In the genomic region with DNA sequence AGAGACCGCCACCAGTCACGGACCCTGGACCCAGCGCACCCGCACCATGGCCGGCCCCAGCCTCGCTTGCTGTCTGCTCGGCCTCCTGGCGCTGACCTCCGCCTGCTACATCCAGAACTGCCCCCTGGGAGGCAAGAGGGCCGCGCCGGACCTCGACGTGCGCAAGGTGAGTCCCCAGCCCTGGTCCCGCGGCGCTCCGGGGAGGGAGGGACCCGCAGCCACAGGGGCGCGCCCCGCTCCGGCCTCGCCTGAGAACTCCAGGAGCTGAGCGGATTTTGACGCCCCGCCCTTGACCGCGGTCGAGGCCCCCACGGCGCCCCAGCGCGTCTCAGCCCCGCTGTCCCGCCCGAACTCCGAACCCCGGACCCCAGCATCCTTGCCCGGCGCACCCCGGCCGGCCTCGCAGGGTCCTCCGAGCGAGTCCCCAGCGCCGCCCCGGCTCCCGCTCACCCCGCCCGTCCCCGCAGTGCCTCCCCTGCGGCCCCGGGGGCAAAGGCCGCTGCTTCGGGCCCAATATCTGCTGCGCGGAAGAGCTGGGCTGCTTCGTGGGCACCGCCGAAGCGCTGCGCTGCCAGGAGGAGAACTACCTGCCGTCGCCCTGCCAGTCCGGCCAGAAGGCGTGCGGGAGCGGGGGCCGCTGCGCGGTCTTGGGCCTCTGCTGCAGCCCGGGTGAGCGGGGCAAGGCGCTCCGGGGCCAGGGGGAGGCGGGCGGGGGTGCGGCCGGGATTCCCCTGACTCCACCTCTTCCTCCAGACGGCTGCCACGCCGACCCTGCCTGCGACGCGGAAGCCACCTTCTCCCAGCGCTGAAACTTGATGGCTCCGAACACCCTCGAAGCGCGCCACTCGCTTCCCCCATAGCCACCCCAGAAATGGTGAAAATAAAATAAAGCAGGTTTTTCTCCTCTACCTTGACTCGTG, we compare ENCODE assay signal across 8 cellular contexts. TPM values are rescaled to one million over a fixed set of nuclear protein-coding genes. Genes with fewer than 3 reads are reported as not detected.
DNase-seq lines count a peak whose midpoint lies in the region; ATAC-seq and TF ChIP-seq lines count a peak whose summit lies in the region.

OXT (plus strand) TSS at position 11 of the 920 bp plus-strand sequence; CDS start at position 47, 36 bp downstream.

- H3K4me1 Mint-ChIP-seq in CD8-positive, alpha-beta T cell (ENCODE audit: low read depth): peaks cover 23% of the 10 kb centered on the region
- H3K4me1 Mint-ChIP-seq in activated CD4-positive, alpha-beta memory T cell treated with anti-CD3 and anti-CD28 coated beads, Interleukin-2, amount 10 ng/mL, durations not matched to agents 7 days and 5 days: peaks cover 31% of the 10 kb centered on the region
- H3K4me1 Mint-ChIP-seq in endothelial cell (ENCODE audit: unreplicated experiment): peaks cover 3% of the 10 kb centered on the region

- TF ChIP-seq CTCF in CD8-positive, alpha-beta T cell (IDR thresholded peaks at IDR 0.05): no peak
- TF ChIP-seq CTCF in endothelial cell (IDR thresholded peaks at IDR 0.05; ENCODE audit: unreplicated experiment): no peak
- no peak for TF ChIP-seq CTCF in ovary (IDR thresholded peaks at IDR 0.05)
- TF ChIP-seq CTCF in tibial artery (IDR thresholded peaks at IDR 0.05): no peak

- no peak for TF ChIP-seq EP300 in ovary (IDR thresholded peaks at IDR 0.05)

- H3K27me3 ChIP-seq in CD8-positive, alpha-beta T cell (ENCODE audit: insufficient read depth, low read length): no peaks in the 10 kb centered on the region
- no peaks in the 10 kb centered on the region for H3K27me3 ChIP-seq in ovary
- H3K27me3 ChIP-seq in tibial artery: peaks cover 0 to 51% of the 10 kb centered on the region in 2 donors

- peak within 1 kb of the TSS; percentile 80 for H3K4me3 Mint-ChIP-seq in CD8-positive, alpha-beta T cell
- peak within 1 kb of the TSS; percentile 57 for H3K4me3 Mint-ChIP-seq in activated CD4-positive, alpha-beta memory T cell treated with anti-CD3 and anti-CD28 coated beads, Interleukin-2, amount 10 ng/mL, durations not matched to agents 7 days and 5 days
- H3K4me3 Mint-ChIP-seq in endothelial cell (ENCODE audit: unreplicated experiment): peak within 1 kb of the TSS; percentile 68

- H3K36me3 ChIP-seq in CD8-positive, alpha-beta T cell (ENCODE audit: insufficient read depth, low read length): no peaks in the 10 kb centered on the region
- H3K36me3 ChIP-seq in ovary (no peaks in the 10 kb centered on the region), tibial artery (no peaks in the 10 kb centered on the region)

- intact Hi-C loops in CD8-positive, alpha-beta T cell (cut with DNase I, micrococcal nuclease): loop anchor here in 1 of 2 experiments (1.0 to 2.0 kb wide), 2 partner anchors 21 to 59 kb away; no protein-coding TSS in a partner anchor
- intact Hi-C loops in ovary (cut with DNase I): no loop called here
- intact Hi-C loops in tibial artery (cut with DNase I; ENCODE audit: low total_unique reads): no loop called here

- peaks cover 16% of the 10 kb centered on the region for H3K4me1 ChIP-seq in CD8-positive, alpha-beta T cell (ENCODE audit: insufficient read depth, low read length)
- no peaks in the 10 kb centered on the region for H3K4me1 ChIP-seq in ovary (ENCODE audit: insufficient read depth)
- H3K4me1 ChIP-seq in tibial artery: peaks cover 5 to 12% (median 9%) of the 10 kb centered on the region in 4 donors

- peak; percentile 55 to 83 (median 72) for DNase-seq in CD8-positive, alpha-beta T cell
- peak; percentile 70 for DNase-seq in activated CD4-positive, alpha-beta memory T cell treated with anti-CD3 and anti-CD28 coated beads, Interleukin-2, amount 10 ng/mL, durations not matched to agents 7 days and 5 days
- no peak for DNase-seq in endothelial cell (ENCODE audit: low spot score)
- no peak for DNase-seq in ovary
- DNase-seq in tibial artery: no peak

- peak within 1 kb of the TSS; percentile 91 for H3K27ac Mint-ChIP-seq in CD8-positive, alpha-beta T cell
- no peak within 1 kb of the TSS for H3K27ac Mint-ChIP-seq in activated CD4-positive, alpha-beta memory T cell treated with anti-CD3 and anti-CD28 coated beads, Interleukin-2, amount 10 ng/mL, durations not matched to agents 7 days and 5 days
- no peak within 1 kb of the TSS for H3K27ac Mint-ChIP-seq in endothelial cell (ENCODE audit: unreplicated experiment)

- no peaks in the 10 kb centered on the region for H3K9me3 ChIP-seq in CD8-positive, alpha-beta T cell (ENCODE audit: low read length)
- H3K9me3 ChIP-seq in ovary (no peaks in the 10 kb centered on the region), tibial artery (no peaks in the 10 kb centered on the region)

- peak within 1 kb of the TSS; percentile 56 for H3K27ac ChIP-seq in CD8-positive, alpha-beta T cell (ENCODE audit: low read depth, low read length)
- no peak within 1 kb of the TSS for H3K27ac ChIP-seq in ovary
- H3K27ac ChIP-seq in tibial artery: no peak within 1 kb of the TSS

- POLR2A ChIA-PET in CD8-positive, alpha-beta T cell (lab: Charles Lee): interaction anchor here (1.0 to 2.5 kb wide), 4 partner anchors 9 to 601 kb away, joined by 3 to 11 read pairs (median 5); partner anchors contain the start of gene SNRPB
- POLR2A ChIA-PET in activated CD4-positive, alpha-beta memory T cell treated with anti-CD3 and anti-CD28 coated beads, Interleukin-2, amount 10 ng/mL, durations not matched to agents 7 days and 5 days (lab: Charles Lee): interaction anchor here (1.2 to 1.6 kb wide), 2 partner anchors 22 to 30 kb away, joined by 3 to 4 read pairs; no protein-coding TSS in a partner anchor

- H3K4me3 ChIP-seq in CD8-positive, alpha-beta T cell (ENCODE audit: low read depth, low read length): peak within 1 kb of the TSS; percentile 58
- H3K4me3 ChIP-seq in ovary (peak within 1 kb of the TSS; percentile 35), tibial artery (peak within 1 kb of the TSS; percentile 34 to 52)

- CTCF ChIA-PET in CD8-positive, alpha-beta T cell (lab: Charles Lee): interaction anchor here (0.5 to 4.9 kb wide), 5 partner anchors 15 to 44 kb away, joined by 3 to 32 read pairs (median 8); no protein-coding TSS in a partner anchor
- CTCF ChIA-PET in activated CD4-positive, alpha-beta memory T cell treated with anti-CD3 and anti-CD28 coated beads, Interleukin-2, amount 10 ng/mL, durations not matched to agents 7 days and 5 days (lab: Charles Lee): interaction anchor here (0.5 to 2.3 kb wide), 2 partner anchors 17 to 18 kb away, joined by 3 to 10 read pairs; no protein-coding TSS in a partner anchor

- H3K9me3 Mint-ChIP-seq in CD8-positive, alpha-beta T cell: no peaks in the 10 kb centered on the region
- no peaks in the 10 kb centered on the region for H3K9me3 Mint-ChIP-seq in activated CD4-positive, alpha-beta memory T cell treated with anti-CD3 and anti-CD28 coated beads, Interleukin-2, amount 10 ng/mL, durations not matched to agents 7 days and 5 days
- no peaks in the 10 kb centered on the region for H3K9me3 Mint-ChIP-seq in endothelial cell (ENCODE audit: unreplicated experiment)

- peaks cover 6% of the 10 kb centered on the region for H3K36me3 Mint-ChIP-seq in CD8-positive, alpha-beta T cell
- H3K36me3 Mint-ChIP-seq in activated CD4-positive, alpha-beta memory T cell treated with anti-CD3 and anti-CD28 coated beads, Interleukin-2, amount 10 ng/mL, durations not matched to agents 7 days and 5 days (ENCODE audit: low read depth): no peaks in the 10 kb centered on the region
- H3K36me3 Mint-ChIP-seq in endothelial cell (ENCODE audit: low read depth, unreplicated experiment): no peaks in the 10 kb centered on the region

- WGBS in ovary, 3 donors: 10 to 14% (median 12%) methylated on average over 81 to 95 of the region's 95 CpGs

- no peaks in the 10 kb centered on the region for H3K27me3 Mint-ChIP-seq in CD8-positive, alpha-beta T cell (ENCODE audit: low read depth)
- H3K27me3 Mint-ChIP-seq in activated CD4-positive, alpha-beta memory T cell treated with anti-CD3 and anti-CD28 coated beads, Interleukin-2, amount 10 ng/mL, durations not matched to agents 7 days and 5 days: peaks cover 15% of the 10 kb centered on the region
- H3K27me3 Mint-ChIP-seq in endothelial cell (ENCODE audit: unreplicated experiment): peaks cover 14% of the 10 kb centered on the region

- peak; percentile 81 for ATAC-seq in CD8-positive, alpha-beta T cell
- ATAC-seq in HG02981 (IDR thresholded peaks at IDR 0.05; ENCODE audit: unreplicated experiment): no peak
- ATAC-seq in GM21825 (IDR thresholded peaks at IDR 0.05; ENCODE audit: unreplicated experiment): no peak
- ATAC-seq in HG03175 (IDR thresholded peaks at IDR 0.05; ENCODE audit: unreplicated experiment): no peak

- no peak for TF ChIP-seq POLR2A in ovary (IDR thresholded peaks at IDR 0.05)

RNA-seq across cellular contexts. Expression of gene OXT, which starts in this region (rescaled TPM):
- 1 to 10 TPM; 1.2 to 1.8 TPM for total RNA-seq in CD8-positive, alpha-beta T cell
- total RNA-seq in activated CD4-positive, alpha-beta memory T cell treated with anti-CD3 and anti-CD28 coated beads, Interleukin-2, amount 10 ng/mL, durations not matched to agents 7 days and 5 days: not detected
- total RNA-seq in endothelial cell (ENCODE audit: unreplicated experiment) (not detected), ovary (under 1 TPM in 1 of 7 donors, not detected in 6; 0.61 TPM)
- under 1 TPM in 1 of 2 donors, not detected in 1; 0.86 TPM for polyA plus RNA-seq in ovary

Comparison
In these comparisons a context has a peak if more than half of its experiments do, and no peak if none do; other contexts are left out.
1. Peak in DNase-seq in activated CD4-positive, alpha-beta memory T cell treated with anti-CD3 and anti-CD28 coated beads, Interleukin-2, amount 10 ng/mL, durations not matched to agents 7 days and 5 days; RNA of the gene not detected or under 1 TPM.
2. DNase-seq: peak in CD8-positive, alpha-beta T cell (7 of 7); none in endothelial cell (single experiment), ovary (0 of 5) and tibial artery (0 of 2).
3. Peak in every context shown above with its lines, with median percentiles within 50 percentile points of each other: H3K4me3 ChIP-seq and H3K4me3 Mint-ChIP-seq.